ENCODE assay signal across 8 cellular contexts in genomic region chr2:23824777-23825212, GRCh38.
DNase-seq lines count a peak whose midpoint lies in the region; ATAC-seq, FAIRE-seq and TF ChIP-seq lines count a peak whose summit lies in the region.

No MANE protein-coding gene starts in this region.

- no peak overlapping the region for H3K9ac ChIP-seq in neural progenitor cell

- no peak overlapping the region for H3K4me3 Mint-ChIP-seq in CD4-positive, alpha-beta T cell
- H3K4me3 Mint-ChIP-seq in neural progenitor cell = no peak overlapping the region
- no peak overlapping the region for H3K4me3 Mint-ChIP-seq in activated T-helper 2 cell treated with anti-CD3 and anti-CD28 coated beads, Interferon-gamma antibody, Interleukin-2, Interleukin-4, amounts not matched to agents 10 μg/mL and 5 μg/mL and 100 μg/mL, durations not matched to agents 14 hours and 24 hours and 36 hours (ENCODE audit: low read depth)

- H3K9me3 ChIP-seq in CD4-positive, alpha-beta T cell (ENCODE audit: control insufficient read depth, low read length) = no peaks in the 10 kb centered on the region
- no peaks in the 10 kb centered on the region for H3K9me3 ChIP-seq in neural progenitor cell (ENCODE audit: low read depth)

- no peaks in the 10 kb centered on the region for H3K4me1 Mint-ChIP-seq in CD4-positive, alpha-beta T cell (ENCODE audit: low read depth)
- H3K4me1 Mint-ChIP-seq in neural progenitor cell = no peaks in the 10 kb centered on the region
- H3K4me1 Mint-ChIP-seq in activated T-helper 2 cell treated with anti-CD3 and anti-CD28 coated beads, Interferon-gamma antibody, Interleukin-2, Interleukin-4, amounts not matched to agents 10 μg/mL and 5 μg/mL and 100 μg/mL, durations not matched to agents 14 hours and 24 hours and 36 hours (ENCODE audit: low read depth) = no peaks in the 10 kb centered on the region

- H4K20me1 ChIP-seq in neural progenitor cell (ENCODE audit: low read depth) = no peaks in the 10 kb centered on the region

- TF ChIP-seq POLR2A in GM12892 (IDR thresholded peaks at IDR 0.05; ENCODE audit: low read depth, low read length) = no peak

- no peak overlapping the region for H3K27ac Mint-ChIP-seq in CD4-positive, alpha-beta T cell
- H3K27ac Mint-ChIP-seq in neural progenitor cell = no peak overlapping the region
- no peak overlapping the region for H3K27ac Mint-ChIP-seq in activated T-helper 2 cell treated with anti-CD3 and anti-CD28 coated beads, Interferon-gamma antibody, Interleukin-2, Interleukin-4, amounts not matched to agents 10 μg/mL and 5 μg/mL and 100 μg/mL, durations not matched to agents 14 hours and 24 hours and 36 hours

- intact Hi-C loops in CD4-positive, alpha-beta T cell (cut with DNase I, micrococcal nuclease) = loop anchor here (1.0 to 5.0 kb wide), 4 partner anchors 260 to 558 kb away; partner anchors contain the start of gene TP53I3 (in 2 of the 2)
- intact Hi-C loops in activated T-helper 2 cell treated with anti-CD3 and anti-CD28 coated beads, Interferon-gamma antibody, Interleukin-2, Interleukin-4, amounts not matched to agents 10 μg/mL and 5 μg/mL and 100 μg/mL, durations not matched to agents 14 hours and 24 hours and 36 hours (cut with micrococcal nuclease) = loop anchor here (1.0 to 10.0 kb wide), 2 partner anchors 100 to 260 kb away; partner anchors contain the start of genes ATAD2B and TP53I3

- H3K4me3 ChIP-seq in epithelial cell of proximal tubule (ENCODE audit: low read depth, low read length) = no peak overlapping the region
- H3K4me3 ChIP-seq in neural progenitor cell = no peak overlapping the region

- H3K9me3 Mint-ChIP-seq in CD4-positive, alpha-beta T cell = no peaks in the 10 kb centered on the region
- no peaks in the 10 kb centered on the region for H3K9me3 Mint-ChIP-seq in neural progenitor cell
- no peaks in the 10 kb centered on the region for H3K9me3 Mint-ChIP-seq in activated T-helper 2 cell treated with anti-CD3 and anti-CD28 coated beads, Interferon-gamma antibody, Interleukin-2, Interleukin-4, amounts not matched to agents 10 μg/mL and 5 μg/mL and 100 μg/mL, durations not matched to agents 14 hours and 24 hours and 36 hours

- no peak overlapping the region for H3K27ac ChIP-seq in CD4-positive, alpha-beta T cell (ENCODE audit: low read depth, low read length)
- no peak overlapping the region for H3K27ac ChIP-seq in neural progenitor cell

- peaks cover 38% of the 10 kb centered on the region for H3K36me3 Mint-ChIP-seq in CD4-positive, alpha-beta T cell (ENCODE audit: low read depth)
- H3K36me3 Mint-ChIP-seq in neural progenitor cell = peaks cover 2% of the 10 kb centered on the region
- H3K36me3 Mint-ChIP-seq in activated T-helper 2 cell treated with anti-CD3 and anti-CD28 coated beads, Interferon-gamma antibody, Interleukin-2, Interleukin-4, amounts not matched to agents 10 μg/mL and 5 μg/mL and 100 μg/mL, durations not matched to agents 14 hours and 24 hours and 36 hours (ENCODE audit: low read depth) = peaks cover 11% of the 10 kb centered on the region

- peak; percentile 70 for ATAC-seq in CD4-positive, alpha-beta T cell (ENCODE audit: poor library complexity)
- ATAC-seq in SK-N-SH treated with all-trans-retinoic acid at 6 μM for 48 hours (peak; percentile 93), GM21515 (IDR thresholded peaks at IDR 0.05; ENCODE audit: unreplicated experiment) (no peak)

- H3K4me1 ChIP-seq in neural progenitor cell = no peaks in the 10 kb centered on the region

- no peaks in the 10 kb centered on the region for H3K36me3 ChIP-seq in neural progenitor cell

- TF ChIP-seq CTCF in CD4-positive, alpha-beta T cell (IDR thresholded peaks at IDR 0.05) = peak; percentile 79
- TF ChIP-seq CTCF in epithelial cell of proximal tubule (conservative IDR thresholded peaks at IDR 0.05; ENCODE audit: low read depth, low read length) (peak; percentile 72), neural progenitor cell (IDR thresholded peaks at IDR 0.05) (peak; percentile 80)

- peak; percentile 89 for FAIRE-seq in GM12892 (lab: Jason Lieb, UNC)

- H2AFZ ChIP-seq in neural progenitor cell (replicated peaks) = no peak overlapping the region

- no peaks in the 10 kb centered on the region for H3K27me3 Mint-ChIP-seq in CD4-positive, alpha-beta T cell
- no peaks in the 10 kb centered on the region for H3K27me3 Mint-ChIP-seq in neural progenitor cell (ENCODE audit: insufficient read depth, low read depth)
- no peaks in the 10 kb centered on the region for H3K27me3 Mint-ChIP-seq in activated T-helper 2 cell treated with anti-CD3 and anti-CD28 coated beads, Interferon-gamma antibody, Interleukin-2, Interleukin-4, amounts not matched to agents 10 μg/mL and 5 μg/mL and 100 μg/mL, durations not matched to agents 14 hours and 24 hours and 36 hours (ENCODE audit: low read depth)

- no peaks in the 10 kb centered on the region for H3K27me3 ChIP-seq in CD4-positive, alpha-beta T cell (ENCODE audit: control insufficient read depth, insufficient read depth, low read length)
- H3K27me3 ChIP-seq in neural progenitor cell = no peaks in the 10 kb centered on the region

- no peaks in the 10 kb centered on the region for H3F3A ChIP-seq in neural progenitor cell (ENCODE audit: low read depth)

- no peak overlapping the region for H3K4me2 ChIP-seq in neural progenitor cell

- CTCF ChIA-PET in CD4-positive, alpha-beta T cell (lab: Charles Lee) = interaction anchor here (0.5 to 2.6 kb wide), 14 partner anchors 8 to 339 kb away, joined by 3 to 32 read pairs (median 4); partner anchors contain the start of genes ATAD2B and TP53I3

- H3K79me2 ChIP-seq in neural progenitor cell (ENCODE audit: low read depth) = no peaks in the 10 kb centered on the region

- POLR2A ChIA-PET in CD4-positive, alpha-beta T cell (lab: Charles Lee) = interaction anchor here (0.7 to 2.8 kb wide), 5 partner anchors 8 to 259 kb away, joined by 3 to 16 read pairs (median 4); partner anchors contain the start of genes ATAD2B and TP53I3

- DNase-seq in CD4-positive, alpha-beta T cell = peak in 2 of 10 experiments; percentile 4
- DNase-seq in GM12892 (ENCODE audit: insufficient read length) = no peak
- DNase-seq in M059J (ENCODE audit: low read depth) = peak; percentile 53
- DNase-seq in epithelial cell of proximal tubule (ENCODE audit: low read depth) = no peak
- peak; percentile 47 for DNase-seq in neural progenitor cell (ENCODE audit: low spot score)
- no peak for DNase-seq in activated T-helper 2 cell treated with anti-CD3 and anti-CD28 coated beads, Interferon-gamma antibody, Interleukin-2, Interleukin-4, amounts not matched to agents 10 μg/mL and 5 μg/mL and 100 μg/mL, durations not matched to agents 14 hours and 24 hours and 36 hours (ENCODE audit: low spot score)

TF ChIP-seq in SK-N-SH treated with all-trans-retinoic acid at 6 μM for 48 hours, 23 proteins besides CTCF, POLR2A, EP300 and RAD21:
- TF ChIP-seq POU6F1 (CRISPR knock-in tag; IDR thresholded peaks at IDR 0.05; ENCODE audit: borderline replicate concordance, low read depth) = 0 out of 2 replicates have a peak, but pooled peaks have one; percentile 65
- no peak for TF ChIP-seq ZFP30 (CRISPR knock-in tag; IDR thresholded peaks at IDR 0.05)

Comparison
In these comparisons a context has a peak if more than half of its experiments do, and no peak if none do; other contexts are left out.
1. DNase-seq: peak in M059J (single experiment) and neural progenitor cell (single experiment); none in GM12892 (single experiment), epithelial cell of proximal tubule (single experiment) and activated T-helper 2 cell treated with anti-CD3 and anti-CD28 coated beads, Interferon-gamma antibody, Interleukin-2, Interleukin-4, amounts not matched to agents 10 μg/mL and 5 μg/mL and 100 μg/mL, durations not matched to agents 14 hours and 24 hours and 36 hours (single experiment).
2. Peak in every context shown above with its lines, with median percentiles within 50 percentile points of each other: CTCF ChIP-seq.